In genomic region chr16:23060458-23061320, GRCh38 we compare ENCODE assay signal across 8 cellular contexts.
DNase-seq lines count a peak whose midpoint lies in the region; ATAC-seq and TF ChIP-seq lines count a peak whose summit lies in the region.

No MANE protein-coding gene starts in this region.

- TF ChIP-seq EP300 in tibial nerve (IDR thresholded peaks at IDR 0.05), result no peak

- H3K4me1 ChIP-seq in DND-41 (ENCODE audit: insufficient read depth, low read length), result no peaks in the 10 kb centered on the region
- H3K4me1 ChIP-seq in KMS-11 (ENCODE audit: low read depth, poor library complexity, severe bottlenecking), result peaks cover 4% of the 10 kb centered on the region
- H3K4me1 ChIP-seq in tibial nerve, result peaks cover 0 to 18% (median 0%) of the 10 kb centered on the region in 4 donors

- TF ChIP-seq POLR2A in tibial nerve (IDR thresholded peaks at IDR 0.05), result no peak

- H3K27me3 ChIP-seq in DND-41 (ENCODE audit: insufficient read depth, low read length, poor library complexity) (no peaks in the 10 kb centered on the region), KMS-11 (ENCODE audit: insufficient read depth, low read depth) (no peaks in the 10 kb centered on the region), tibial nerve (no peaks in the 10 kb centered on the region)

- ATAC-seq in DND-41 (ENCODE audit: insufficient read depth, low read depth) (peak; percentile 86; the same call in 2 of the 3 replicates), GM18498 (IDR thresholded peaks at IDR 0.05; ENCODE audit: unreplicated experiment) (no peak)

- H3K9ac ChIP-seq in DND-41 (ENCODE audit: low read depth, low read length) (no peak overlapping the region), KMS-11 (no peak overlapping the region)

- H3K79me2 ChIP-seq in DND-41 (ENCODE audit: insufficient read depth, low read length), result no peaks in the 10 kb centered on the region
- H3K79me2 ChIP-seq in KMS-11 (ENCODE audit: insufficient read depth, low read depth), result no peaks in the 10 kb centered on the region

- peak; percentile 58 for DNase-seq in DND-41
- DNase-seq in RPMI8226, result peak; percentile 79
- peak; percentile 9 to 10 for DNase-seq in activated T-helper 1 cell treated with anti-CD3 and anti-CD28 coated beads, Interleukin-2, amount 50 U/mL, for 16 hours (ENCODE audit: low read depth in 1 of 2, low spot score in 1 of 2)
- DNase-seq in foreskin fibroblast, result peak; percentile 62 to 90
- peak in 48 of 56 donors; percentile 12 to 88 (median 48) for DNase-seq in nucleus accumbens (lab: John Stamatoyannopoulos, UW)
- peak; percentile 69 to 79 for DNase-seq in tibial nerve (ENCODE audit: low spot score in 2 of 2)

- H3K4me2 ChIP-seq in DND-41 (ENCODE audit: insufficient read depth, low read length), result no peak overlapping the region
- H3K4me2 ChIP-seq in KMS-11, result no peak overlapping the region

- no peaks in the 10 kb centered on the region for H4K20me1 ChIP-seq in DND-41 (ENCODE audit: insufficient read depth, low read length)
- no peaks in the 10 kb centered on the region for H4K20me1 ChIP-seq in KMS-11 (ENCODE audit: insufficient read depth)

- TF ChIP-seq CTCF in DND-41 (IDR thresholded peaks at IDR 0.05; ENCODE audit: borderline replicate concordance, extremely low read depth, low read length, poor library complexity, severe bottlenecking) (peak; percentile 90), KMS-11 (conservative IDR thresholded peaks at IDR 0.05; ENCODE audit: low read depth, low read length) (peak; percentile 95), foreskin fibroblast (IDR thresholded peaks at IDR 0.05; ENCODE audit: low read depth, low read length) (peak; percentile 87), tibial nerve (IDR thresholded peaks at IDR 0.05) (peak; percentile 56 to 74 (median 70))

- 26 to 30% methylated on average over 9 of the region's 9 CpGs for WGBS in tibial nerve, 2 donors

- H3K4me3 ChIP-seq in DND-41 (ENCODE audit: low read depth in 1 of 2, low read length in 2 of 2) (no peak overlapping the region), KMS-11 (IDR thresholded peaks at IDR 0.05; ENCODE audit: insufficient read depth, low read depth, low read length) (no peak overlapping the region), foreskin fibroblast (ENCODE audit: low read depth in 1 of 2, low read length in 2 of 2) (no peak overlapping the region), tibial nerve (no peak overlapping the region)

- no peak overlapping the region for H3K27ac ChIP-seq in DND-41 (ENCODE audit: low read length)
- H3K27ac ChIP-seq in KMS-11, result no peak overlapping the region
- no peak overlapping the region for H3K27ac ChIP-seq in tibial nerve

- H2AFZ ChIP-seq in DND-41 (ENCODE audit: low read depth, low read length) (no peak overlapping the region), KMS-11 (ENCODE audit: low read depth) (no peak overlapping the region)

- H3K36me3 ChIP-seq in DND-41 (ENCODE audit: insufficient read depth, low read length) (no peaks in the 10 kb centered on the region), KMS-11 (ENCODE audit: insufficient read depth) (no peaks in the 10 kb centered on the region), tibial nerve (no peaks in the 10 kb centered on the region)

- no peaks in the 10 kb centered on the region for H3K9me3 ChIP-seq in DND-41 (ENCODE audit: insufficient read depth, low read length, severe bottlenecking)
- H3K9me3 ChIP-seq in tibial nerve, result no peaks in the 10 kb centered on the region

Comparison
In these comparisons a context has a peak if more than half of its experiments do, and no peak if none do; other contexts are left out.
1. DNase-seq: peak in every context shown above with its lines; median percentile 79 in RPMI8226; 76 in foreskin fibroblast; 74 in tibial nerve; 58 in DND-41; 48 in nucleus accumbens; 10 in activated T-helper 1 cell treated with anti-CD3 and anti-CD28 coated beads, Interleukin-2, amount 50 U/mL, for 16 hours.